In the genomic region with DNA sequence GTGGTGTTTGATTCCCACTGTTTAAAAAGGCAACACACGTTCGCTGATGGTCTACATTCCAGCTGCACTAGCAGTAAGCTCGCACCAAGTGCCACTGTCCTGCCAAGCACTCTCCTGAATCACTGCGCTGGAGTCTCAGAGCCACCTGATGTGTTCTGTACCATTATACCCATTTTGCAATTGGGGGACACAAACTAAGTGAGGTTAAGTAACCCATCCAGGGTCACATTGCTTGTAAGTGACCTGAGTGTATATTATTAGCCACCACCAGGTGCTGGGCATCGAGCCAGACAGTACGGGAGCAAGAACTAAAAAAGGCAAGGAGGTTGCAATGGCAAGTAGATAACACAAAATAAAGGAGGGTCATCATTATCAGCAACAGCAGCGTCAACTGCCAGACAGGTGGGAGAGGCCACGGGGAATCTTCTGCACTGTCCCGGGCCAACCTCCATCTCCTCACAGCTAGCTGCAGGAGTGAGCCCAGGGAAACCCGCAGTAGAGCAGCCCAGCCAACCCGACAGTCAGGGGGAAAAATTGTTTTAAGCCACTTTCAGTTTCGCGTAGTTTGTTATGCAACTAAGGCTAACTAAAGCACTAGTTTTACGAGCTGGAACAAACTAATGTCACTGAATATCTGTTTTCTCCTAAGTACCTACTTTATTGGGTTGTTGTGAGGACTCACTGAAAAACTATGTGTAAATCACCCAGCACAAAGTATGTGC, we compare ENCODE assay signal across 8 cellular contexts. TPM values are rescaled to one million over a fixed set of nuclear protein-coding genes. Genes with fewer than 3 reads are reported as not detected.
A peak's percentile ranks its signal among the peaks of the same experiment; 100 is the strongest.
DNase-seq lines count a peak whose midpoint lies in the region; ATAC-seq and TF ChIP-seq lines count a peak whose summit lies in the region.

No MANE protein-coding gene starts in this region.

- H3K4me3 ChIP-seq in OCI-LY3 (ENCODE audit: low read length) = peak overlapping the region; percentile 84
- H3K4me3 ChIP-seq in Karpas-422 (ENCODE audit: low read length) = no peak overlapping the region

- H4K20me1 ChIP-seq in OCI-LY3 (ENCODE audit: insufficient read depth, low read length) (no peaks in the 10 kb centered on the region), Karpas-422 (ENCODE audit: insufficient read depth, low read depth, low read length) (no peaks in the 10 kb centered on the region)

- H3K9ac ChIP-seq in OCI-LY3 (ENCODE audit: low read length) = peak overlapping the region; percentile 69
- H3K9ac ChIP-seq in Karpas-422 (ENCODE audit: low read length) = no peak overlapping the region

- H3K79me2 ChIP-seq in OCI-LY3 (ENCODE audit: low read length) (no peaks in the 10 kb centered on the region), Karpas-422 (ENCODE audit: low read length) (no peaks in the 10 kb centered on the region)

- H3K36me3 ChIP-seq in OCI-LY3 (replicated peaks; ENCODE audit: low read depth, low read length) (no peaks in the 10 kb centered on the region), Karpas-422 (ENCODE audit: insufficient read depth, low read length) (no peaks in the 10 kb centered on the region)

- peak in 1 of 2 donors; percentile 60 for ATAC-seq in left cardiac atrium
- peak; percentile 55 for ATAC-seq in sciatic nerve
- no peak for ATAC-seq in HG03432 (IDR thresholded peaks at IDR 0.05; ENCODE audit: unreplicated experiment)

- H3K9me3 ChIP-seq in OCI-LY3 (ENCODE audit: insufficient read depth, low read length) (no peaks in the 10 kb centered on the region), Karpas-422 (ENCODE audit: low read length) (no peaks in the 10 kb centered on the region)

- H3K4me2 ChIP-seq in OCI-LY3 (ENCODE audit: low read length) (peak overlapping the region; percentile 99), Karpas-422 (ENCODE audit: low read depth, low read length, poor library complexity, severe bottlenecking) (no peak overlapping the region)

- H3K9me2 ChIP-seq in Karpas-422 (replicated peaks; ENCODE audit: insufficient read depth, low read length) = no peaks in the 10 kb centered on the region

- POLR2A ChIA-PET in HEK293T (lab: Yijun Ruan, JAX) = interaction anchor here (0.9 to 1.8 kb wide), 8 partner anchors 8 to 200 kb away, joined by 3 to 4 read pairs (median 3); no protein-coding TSS in a partner anchor

- CTCF ChIA-PET in HEK293T (lab: Yijun Ruan, JAX) = interaction anchor here (0.6 to 1.4 kb wide), 2 partner anchors 9 to 25 kb away, joined by 3 to 4 read pairs; no protein-coding TSS in a partner anchor

- TF ChIP-seq CTCF in OCI-LY3 (IDR thresholded peaks at IDR 0.05; ENCODE audit: low read depth, low read length) = no peak

- H3K27me3 ChIP-seq in OCI-LY3 (ENCODE audit: low read depth, low read length) (peaks cover 14% of the 10 kb centered on the region), Karpas-422 (ENCODE audit: low read length) (no peaks in the 10 kb centered on the region)

- H3K4me1 ChIP-seq in OCI-LY3 (ENCODE audit: low read length) (peaks cover 21% of the 10 kb centered on the region), Karpas-422 (ENCODE audit: low read length) (peaks cover 9% of the 10 kb centered on the region)

- H2AFZ ChIP-seq in OCI-LY3 (ENCODE audit: low read depth, low read length) (peak overlapping the region; percentile 64), Karpas-422 (ENCODE audit: low read length) (no peak overlapping the region)

- no peak overlapping the region for H3K27ac ChIP-seq in OCI-LY3 (ENCODE audit: low read length)
- H3K27ac ChIP-seq in Karpas-422 (ENCODE audit: low read length) = no peak overlapping the region

- intact Hi-C loops in left cardiac atrium (cut with DNase I) (no loop called here), sciatic nerve (cut with DNase I) (no loop called here)

- DNase-seq in HEK293T (ENCODE audit: extremely low spot score) (peak; percentile 30), left cardiac atrium (peak; percentile 29), sciatic nerve (ENCODE audit: low spot score) (no peak), Karpas-422 (no peak), COLO829 (ENCODE audit: low spot score) (no peak), NK-92 (lab: John Stamatoyannopoulos, UW; ENCODE audit: unreplicated experiment) (no peak)

TF ChIP-seq in HEK293T, 16 proteins besides CTCF, POLR2A, EP300 and RAD21:
- TF ChIP-seq, protein P1, sequence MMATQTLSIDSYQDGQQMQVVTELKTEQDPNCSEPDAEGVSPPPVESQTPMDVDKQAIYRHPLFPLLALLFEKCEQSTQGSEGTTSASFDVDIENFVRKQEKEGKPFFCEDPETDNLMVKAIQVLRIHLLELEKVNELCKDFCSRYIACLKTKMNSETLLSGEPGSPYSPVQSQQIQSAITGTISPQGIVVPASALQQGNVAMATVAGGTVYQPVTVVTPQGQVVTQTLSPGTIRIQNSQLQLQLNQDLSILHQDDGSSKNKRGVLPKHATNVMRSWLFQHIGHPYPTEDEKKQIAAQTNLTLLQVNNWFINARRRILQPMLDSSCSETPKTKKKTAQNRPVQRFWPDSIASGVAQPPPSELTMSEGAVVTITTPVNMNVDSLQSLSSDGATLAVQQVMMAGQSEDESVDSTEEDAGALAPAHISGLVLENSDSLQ (IDR thresholded peaks at IDR 0.05) = no peak
- TF ChIP-seq LEF1 (IDR thresholded peaks at IDR 0.05; ENCODE audit: borderline replicate concordance) (no peak), CTBP1 (IDR thresholded peaks at IDR 0.05; ENCODE audit: borderline replicate concordance) (no peak), FOXM1 (IDR thresholded peaks at IDR 0.05; ENCODE audit: borderline replicate concordance) (no peak), NFRKB (IDR thresholded peaks at IDR 0.05) (no peak), ZNF384 (IDR thresholded peaks at IDR 0.05) (no peak), L3MBTL2 (conservative IDR thresholded peaks at IDR 0.05) (no peak), HDGF (IDR thresholded peaks at IDR 0.05; ENCODE audit: borderline replicate concordance) (no peak), FOXA1 (IDR thresholded peaks at IDR 0.05) (no peak), BHLHE40 (IDR thresholded peaks at IDR 0.05; ENCODE audit: borderline replicate concordance) (no peak), ELF4 (IDR thresholded peaks at IDR 0.05) (no peak), TARDBP (IDR thresholded peaks at IDR 0.05) (no peak), SP1 (IDR thresholded peaks at IDR 0.05) (no peak), ARNT (IDR thresholded peaks at IDR 0.05) (no peak)
TF ChIP-seq in HEK293T: peak in this region for 0.

RNA-seq across cellular contexts. Expression of a gene that starts 0.7 kb away (rescaled TPM):
- total RNA-seq in left cardiac atrium (10 to 100 TPM; 12.8 to 15.3 TPM), sciatic nerve (21.5 TPM)
- total RNA-seq in Karpas-422 (2014; rRNA removed; shearing (Covaris generic); ENCODE audit: low replicate concordance) = not detected in 2 replicates

RNA-seq across cellular contexts. Expression of a gene that starts 47.5 kb away (rescaled TPM):
- total RNA-seq in left cardiac atrium (1 to 10 TPM; 4.1 to 4.8 TPM), sciatic nerve (10.9 TPM)
- total RNA-seq in Karpas-422 (2014; rRNA removed; shearing (Covaris generic); ENCODE audit: low replicate concordance) = 3.3 and 9.1 TPM in 2 replicates

Comparison
In these comparisons a context has a peak if more than half of its experiments do, and no peak if none do; other contexts are left out.
1. DNase-seq: peak in HEK293T (single experiment) and left cardiac atrium (single experiment); none in sciatic nerve (single experiment), Karpas-422 (single experiment), COLO829 (single experiment) and NK-92 (single experiment).
2. RNA of a gene that starts 0.7 kb away (total RNA-seq): 21.5 TPM in sciatic nerve (single experiment) and 12.8 to 15.3 TPM in left cardiac atrium; not detected in Karpas-422; every median in the first group is over 10 times any median in the second.